Comparison of ENCODE assay signal across 22 cellular contexts in genomic region chr1:93525431-93525830, GRCh38.
DNase-seq lines count a peak whose midpoint lies in the region; TF ChIP-seq lines count a peak whose summit lies in the region.
"Had no signal": no experiment of that assay in that cellular context is flagged by ENCODE, and none has a peak within 500 bp of the region (broad histone marks: within the 10 kb centered on the region; RNA-seq: fewer than 3 reads in every experiment).

No MANE protein-coding gene starts in this region.

- H3K27me3 ChIP-seq in GM23248 (replicated peaks; ENCODE audit: insufficient read depth) (no peaks in the 10 kb centered on the region), breast epithelium (no peaks in the 10 kb centered on the region), esophagus squamous epithelium (no peaks in the 10 kb centered on the region)

- no peak for TF ChIP-seq CTCF in breast epithelium (IDR thresholded peaks at IDR 0.05)
- no peak for TF ChIP-seq CTCF in epithelial cell of esophagus (IDR thresholded peaks at IDR 0.05; ENCODE audit: insufficient read depth, low read depth, low read length, missing control alignments)
- no peak for TF ChIP-seq CTCF in esophagus squamous epithelium (IDR thresholded peaks at IDR 0.05)

- H3K27ac ChIP-seq in GM23248 (no peak overlapping the region), breast epithelium (peak overlapping the region; percentile 79 to 88), esophagus squamous epithelium (no peak overlapping the region)
- H3K27ac ChIP-seq: C4-2B had no signal

- H3K79me2 ChIP-seq in GM23248 (ENCODE audit: insufficient read depth) = no peaks in the 10 kb centered on the region

- H3K36me3 ChIP-seq in GM23248 (ENCODE audit: low read depth) (peaks cover 9% of the 10 kb centered on the region; the same call in 1 of the 2 replicates), breast epithelium (no peaks in the 10 kb centered on the region), esophagus squamous epithelium (no peaks in the 10 kb centered on the region)

- H3K4me1 ChIP-seq in GM23248 (ENCODE audit: insufficient read depth) (peaks cover 5% of the 10 kb centered on the region; the same call in 1 of the 2 replicates), breast epithelium (no peaks in the 10 kb centered on the region), esophagus squamous epithelium (peaks cover 0 to 6% (median 0%) of the 10 kb centered on the region in 3 donors)

- DNase-seq in GM23248 (peak; percentile 12), breast epithelium (ENCODE audit: low spot score in 2 of 2) (no peak), epithelial cell of esophagus (ENCODE audit: low read depth) (peak; percentile 3), renal cortical epithelial cell (ENCODE audit: low read depth) (peak; percentile 54), esophagus squamous epithelium (lab: John Stamatoyannopoulos, UW) (no peak), erythroblast (lab: John Stamatoyannopoulos, UW) (no peak)
- DNase-seq in stimulated activated CD4-positive, alpha-beta T cell treated with anti-CD3 and anti-CD28 coated beads, Interleukin-1b, Interleukin-23, amount 100 ng/mL, for 48 hours = no peak
- DNase-seq: 8988T; AML-193; Calu3; CD8-positive, alpha-beta memory T cell; DMS153; KG1; NCI-H1092 treated with DMSO at 0.1 percent for 48 hours; NCI-H146; NCI-H2081; NCI-H2171; NCI-H345; NCI-H524 treated with DMSO at 0.1 percent for 48 hours; NCI-H82; SIG-M5 had no signal

- TF ChIP-seq POLR2A in breast epithelium (IDR thresholded peaks at IDR 0.05) (no peak), esophagus squamous epithelium (IDR thresholded peaks at IDR 0.05) (no peak), erythroblast (IDR thresholded peaks at IDR 0.05; ENCODE audit: low read length) (no peak)

- no peak overlapping the region for H2AFZ ChIP-seq in GM23248

- H3K9me2 ChIP-seq in GM23248 (ENCODE audit: insufficient read depth) = no peaks in the 10 kb centered on the region

- no peak overlapping the region for H3K9ac ChIP-seq in GM23248

- H3K4me3 ChIP-seq in GM23248 = no peak overlapping the region
- H3K4me3 ChIP-seq in breast epithelium = no peak overlapping the region
- H3K4me3 ChIP-seq in epithelial cell of esophagus (ENCODE audit: low read length) = no peak overlapping the region
- no peak overlapping the region for H3K4me3 ChIP-seq in esophagus squamous epithelium

- no peak overlapping the region for H3K4me2 ChIP-seq in GM23248 (ENCODE audit: unreplicated experiment)

- in situ Hi-C loops in GM23248 (cut with MboI) = no loop called here

- H4K20me1 ChIP-seq in GM23248 (ENCODE audit: insufficient read depth) = no peaks in the 10 kb centered on the region

- H3K9me3 ChIP-seq in GM23248 (ENCODE audit: low read depth) = no peaks in the 10 kb centered on the region
- no peaks in the 10 kb centered on the region for H3K9me3 ChIP-seq in breast epithelium
- H3K9me3 ChIP-seq in esophagus squamous epithelium = no peaks in the 10 kb centered on the region

- 0 out of 2 replicates have a peak, but pooled peaks cover under 1% of the 10 kb centered on the region for H3F3A ChIP-seq in GM23248 (ENCODE audit: insufficient read depth)

- WGBS in GM23248 (ENCODE audit: low coverage in 1 of 2, low lambda C conversion rate in 2 of 2, missing lambda C conversion rate in 2 of 2), 2 experiments = 40 to 52% methylated on average over 1 of the region's 1 CpG
- WGBS in esophagus squamous epithelium, 2 donors = 25 to 43% methylated on average over 1 of the region's 1 CpG

- intact Hi-C loops in breast epithelium (cut with DNase I; ENCODE audit: low total_unique reads) (no loop called here), esophagus squamous epithelium (cut with DNase I) (no loop called here)

Comparison
In these comparisons a context has a peak if more than half of its experiments do, and no peak if none do; other contexts are left out.
1. DNase-seq: peak in GM23248 (single experiment), epithelial cell of esophagus (single experiment) and renal cortical epithelial cell (single experiment); none in breast epithelium (0 of 2), esophagus squamous epithelium (single experiment), erythroblast (0 of 2) and stimulated activated CD4-positive, alpha-beta T cell treated with anti-CD3 and anti-CD28 coated beads, Interleukin-1b, Interleukin-23, amount 100 ng/mL, for 48 hours (single experiment).
2. H3K27ac ChIP-seq: peak in breast epithelium (2 of 2); none in GM23248 (single experiment) and esophagus squamous epithelium (0 of 4).